ENCODE assay signal across 30 cellular contexts in genomic region chr15:97976766-97977503, GRCh38. TPM values are rescaled to one million over a fixed set of nuclear protein-coding genes. Genes with fewer than 3 reads are reported as not detected.
DNase-seq lines count a peak whose midpoint lies in the region; ATAC-seq, FAIRE-seq and TF ChIP-seq lines count a peak whose summit lies in the region.
"Had no signal": no experiment of that assay in that cellular context is flagged by ENCODE, and none has a peak within 500 bp of the region (broad histone marks: within the 10 kb centered on the region; RNA-seq: fewer than 3 reads in every experiment).

No MANE protein-coding gene starts in this region.

- no peak overlapping the region for H2AFZ ChIP-seq in keratinocyte (ENCODE audit: control insufficient read depth, low read length)

- H3K36me3 Mint-ChIP-seq in brain = peaks cover 36% of the 10 kb centered on the region
- peaks cover 2% of the 10 kb centered on the region for H3K36me3 Mint-ChIP-seq in activated T-cell treated with anti-CD3 and anti-CD28 coated beads, Interleukin-2, amount 50 U/mL, for 4 hours (ENCODE audit: insufficient read depth)
- H3K36me3 Mint-ChIP-seq: activated naive CD8-positive, alpha-beta T cell treated with anti-CD3 and anti-CD28 coated beads for 36 hours; CD8-positive, alpha-beta memory T cell had no signal

- dilution Hi-C loops in keratinocyte (cut with MboI; ENCODE audit: extremely low pct_ligation_motif_present, low sequenced_read_pairs) = no loop called here

- no peaks in the 10 kb centered on the region for H4K20me1 ChIP-seq in keratinocyte (ENCODE audit: control insufficient read depth, extremely low read depth, insufficient read depth, low read length)

- peaks cover 73% of the 10 kb centered on the region for H3K4me1 Mint-ChIP-seq in brain
- peaks cover 5% of the 10 kb centered on the region for H3K4me1 Mint-ChIP-seq in activated T-cell treated with anti-CD3 and anti-CD28 coated beads, Interleukin-2, amount 50 U/mL, for 4 hours (ENCODE audit: low read depth)
- H3K4me1 Mint-ChIP-seq: CD8-positive, alpha-beta memory T cell had no signal

- peaks cover 25% of the 10 kb centered on the region for H3K4me1 ChIP-seq in keratinocyte (ENCODE audit: control insufficient read depth, extremely low read depth, insufficient read depth, low read length)

- H3K9me1 ChIP-seq in keratinocyte (ENCODE audit: control insufficient read depth, extremely low read depth, insufficient read depth, low read length) = no peaks in the 10 kb centered on the region

- peak overlapping the region in 2 of 3 experiments; percentile 24 to 49 for H3K4me3 ChIP-seq in keratinocyte (ENCODE audit: control insufficient read depth in 2 of 3, extremely low read depth in 1 of 3, insufficient read depth in 2 of 3, low read depth in 1 of 3, low read length in 3 of 3)
- H3K4me3 ChIP-seq: coronary artery, right lobe of liver, transverse colon had no signal

- FAIRE-seq in keratinocyte (lab: Jason Lieb, UNC) = peak; percentile 97
- FAIRE-seq: H54, kidney had no signal

- peak; percentile 58 for DNase-seq in M059J (ENCODE audit: low read depth)
- DNase-seq in keratinocyte (ENCODE audit: low read depth, low spot score) = no peak
- DNase-seq in activated T-cell treated with anti-CD3 and anti-CD28 coated beads, Interleukin-2, amount 50 U/mL, for 4 hours = no peak
- DNase-seq in NCI-H524 treated with DMSO at 0.1 percent for 48 hours (lab: John Stamatoyannopoulos, UW) = no peak
- DNase-seq: activated CD8-positive, alpha-beta memory T cell treated with anti-CD3 and anti-CD28 coated beads for 24 hours; activated effector memory CD4-positive, alpha-beta T cell treated with anti-CD3 and anti-CD28 coated beads, Interleukin-2, amount 50 U/mL, for 16 hours; activated naive CD8-positive, alpha-beta T cell treated with anti-CD3 and anti-CD28 coated beads for 36 hours; activated T-cell treated with anti-CD3 and anti-CD28 coated beads, Interleukin-2, amount 50 U/mL, for 1 hour; aorta; caudate nucleus; CD8-positive, alpha-beta memory T cell; effector memory CD4-positive, alpha-beta T cell; EL; foreskin fibroblast; head of caudate nucleus; kidney; naive B cell; NCI-H1092; NCI-H1930; posterior cingulate gyrus; right lobe of liver; stimulated activated CD4-positive, alpha-beta T cell treated with anti-CD3 and anti-CD28 coated beads, Interleukin-4, amount 100 ng/mL, for 24 hours; transverse colon had no signal

- H3K27ac ChIP-seq in 22Rv1 (peak overlapping the region; percentile 80), keratinocyte (ENCODE audit: control insufficient read depth, insufficient read depth, low read length) (peak overlapping the region; percentile 80)
- H3K27ac ChIP-seq: coronary artery had no signal

- H3K4me3 Mint-ChIP-seq in brain = no peak overlapping the region
- no peak overlapping the region for H3K4me3 Mint-ChIP-seq in activated T-cell treated with anti-CD3 and anti-CD28 coated beads, Interleukin-2, amount 50 U/mL, for 4 hours
- H3K4me3 Mint-ChIP-seq: activated CD4-positive, alpha-beta T cell treated with anti-CD3 and anti-CD28 coated beads, Interleukin-2, amount 10 ng/mL, durations not matched to agents 24 days and 14 days; activated naive CD8-positive, alpha-beta T cell treated with anti-CD3 and anti-CD28 coated beads for 36 hours; CD8-positive, alpha-beta memory T cell; naive B cell had no signal

- peaks cover 2 to 4% of the 10 kb centered on the region in 2 experiments for H3K36me3 ChIP-seq in keratinocyte (ENCODE audit: control insufficient read depth in 2 of 2, extremely low read depth in 1 of 2, insufficient read depth in 2 of 2, low read length in 2 of 2)

- H3K9me3 Mint-ChIP-seq in brain = peaks cover 0 to 2% (median 0%) of the 10 kb centered on the region in 5 experiments
- H3K9me3 Mint-ChIP-seq in activated T-cell treated with anti-CD3 and anti-CD28 coated beads, Interleukin-2, amount 50 U/mL, for 4 hours = no peaks in the 10 kb centered on the region
- H3K9me3 Mint-ChIP-seq: activated CD4-positive, alpha-beta T cell treated with anti-CD3 and anti-CD28 coated beads, Interleukin-2, amount 10 ng/mL, durations not matched to agents 24 days and 14 days; activated naive CD8-positive, alpha-beta T cell treated with anti-CD3 and anti-CD28 coated beads for 36 hours; naive B cell had no signal

- H3K79me2 ChIP-seq in keratinocyte (ENCODE audit: control insufficient read depth, insufficient read depth, low read length) = no peaks in the 10 kb centered on the region

- H3K9me3 ChIP-seq in keratinocyte (ENCODE audit: control insufficient read depth, low read depth, low read length) = no peaks in the 10 kb centered on the region
- H3K9me3 ChIP-seq: right lobe of liver, transverse colon had no signal

- H3K9ac ChIP-seq in keratinocyte (ENCODE audit: control insufficient read depth, extremely low read depth, insufficient read depth, low read length) = peak overlapping the region; percentile 71

- no peaks in the 10 kb centered on the region for H3K27me3 Mint-ChIP-seq in brain
- H3K27me3 Mint-ChIP-seq in activated T-cell treated with anti-CD3 and anti-CD28 coated beads, Interleukin-2, amount 50 U/mL, for 4 hours (ENCODE audit: low read depth) = no peaks in the 10 kb centered on the region
- H3K27me3 Mint-ChIP-seq: activated naive CD8-positive, alpha-beta T cell treated with anti-CD3 and anti-CD28 coated beads for 36 hours; CD8-positive, alpha-beta memory T cell had no signal

- H3K27ac Mint-ChIP-seq in brain = peak overlapping the region in 3 of 5 experiments; percentile 13 to 87 (median 35)
- H3K27ac Mint-ChIP-seq: activated CD4-positive, alpha-beta T cell treated with anti-CD3 and anti-CD28 coated beads, Interleukin-2, amount 10 ng/mL, durations not matched to agents 24 days and 14 days; activated naive CD8-positive, alpha-beta T cell treated with anti-CD3 and anti-CD28 coated beads for 36 hours; CD8-positive, alpha-beta memory T cell; naive B cell had no signal

- no peak for ATAC-seq in HG02759 (IDR thresholded peaks at IDR 0.05; ENCODE audit: unreplicated experiment)
- no peak for ATAC-seq in activated T-cell treated with anti-CD3 and anti-CD28 coated beads, Interleukin-2, amount 50 U/mL, for 4 hours
- no peak for ATAC-seq in HG03039 (IDR thresholded peaks at IDR 0.05; ENCODE audit: unreplicated experiment)

- TF ChIP-seq CTCF in 22Rv1 (IDR thresholded peaks at IDR 0.05) (no peak), brain (conservative IDR thresholded peaks at IDR 0.05) (no peak), keratinocyte (optimal IDR thresholded peaks at IDR 0.05 in 1 of 3, IDR thresholded peaks at IDR 0.05 in 1 of 3, conservative IDR thresholded peaks at IDR 0.05 in 1 of 3; ENCODE audit: extremely low read depth in 1 of 3, insufficient read depth in 2 of 3, low read length in 3 of 3) (no peak)

- peak overlapping the region; percentile 84 for H3K4me2 ChIP-seq in keratinocyte (ENCODE audit: control insufficient read depth, extremely low read depth, insufficient read depth, low read depth, low read length)

- no peaks in the 10 kb centered on the region for H3K27me3 ChIP-seq in keratinocyte (ENCODE audit: control insufficient read depth, extremely low read depth, insufficient read depth, low read length)
- H3K27me3 ChIP-seq: right lobe of liver, transverse colon had no signal

RNA-seq across cellular contexts. Expression of gene ARRDC4, which starts 16.4 kb away (rescaled TPM):
- total RNA-seq in M059J (2014; rRNA removed; shearing (Covaris generic)) = 9.9 and 13.9 TPM in 2 replicates
- polyA plus RNA-seq in brain (ENCODE audit: insufficient read depth, low read depth, low replicate concordance) (4.3 TPM), keratinocyte (21.0 to 34.6 TPM (median 23.1 TPM) in 3 replicates)
- polyA plus RNA-seq in keratinocyte (2011; ENCODE audit: low read depth) = 19.7 TPM
- 23.0 and 46.4 TPM in 2 replicates for polyA plus RNA-seq in keratinocyte (2011; cell fraction: cytosol; rRNA removed)
- polyA plus RNA-seq in keratinocyte (2011; cell fraction: nucleus; rRNA removed) = 24.7 and 40.9 TPM in 2 replicates
- 16.4 and 28.7 TPM in 2 replicates for polyA plus RNA-seq in keratinocyte (2012; ENCODE audit: low replicate concordance)
- 7.6 to 23.1 TPM (median 17.1 TPM) in 3 replicates for polyA minus RNA-seq in keratinocyte
- polyA minus RNA-seq in keratinocyte (2011; cell fraction: cytosol; rRNA and poly(A)+ RNA removed) = 22.8 TPM
- polyA minus RNA-seq in keratinocyte (2011; cell fraction: nucleus; rRNA and poly(A)+ RNA removed) = 18.9 and 22.9 TPM in 2 replicates
- 1 to 10 TPM; 2.2 to 3.5 (median 3.3) TPM for total RNA-seq in activated T-cell treated with anti-CD3 and anti-CD28 coated beads, Interleukin-2, amount 50 U/mL, for 4 hours
